ENCODE assay signal across 13 cellular contexts in genomic region chr9:76655121-76655531, GRCh38.
DNase-seq lines count a peak whose midpoint lies in the region; ATAC-seq and TF ChIP-seq lines count a peak whose summit lies in the region.
"Had no signal": no experiment of that assay in that cellular context is flagged by ENCODE, and none has a peak within 500 bp of the region (broad histone marks: within the 10 kb centered on the region; RNA-seq: fewer than 3 reads in every experiment).

No MANE protein-coding gene starts in this region.

- no peak for TF ChIP-seq CTCF in CD14-positive monocyte (IDR thresholded peaks at IDR 0.05)
- TF ChIP-seq CTCF in heart left ventricle (IDR thresholded peaks at IDR 0.05), result no peak

- ATAC-seq in naive B cell (ENCODE audit: low read depth in 2 of 2), result peak in 1 of 2 donors; percentile 31
- ATAC-seq in HG03521 (IDR thresholded peaks at IDR 0.05; ENCODE audit: unreplicated experiment), result no peak
- no peak for ATAC-seq in esophagus mucosa
- no peak for ATAC-seq in GM19023 (IDR thresholded peaks at IDR 0.05; ENCODE audit: unreplicated experiment)
- no peak for ATAC-seq in heart left ventricle
- ATAC-seq: activated CD4-positive, alpha-beta T cell treated with anti-CD3 and anti-CD28 coated beads for 36 hours had no signal

- no peaks in the 10 kb centered on the region for H3K9me3 Mint-ChIP-seq in CD14-positive monocyte
- no peaks in the 10 kb centered on the region for H3K9me3 Mint-ChIP-seq in naive B cell

- no peaks in the 10 kb centered on the region for H3K36me3 Mint-ChIP-seq in CD14-positive monocyte
- H3K36me3 Mint-ChIP-seq in naive B cell, result no peaks in the 10 kb centered on the region

- no peaks in the 10 kb centered on the region for H3K27me3 ChIP-seq in heart left ventricle

- DNase-seq in CD14-positive monocyte (ENCODE audit: low spot score) (no peak), LHCN-M2 (ENCODE audit: low read depth) (peak; percentile 57), astrocyte of the hippocampus (ENCODE audit: low read depth, low spot score) (peak; percentile 53), naive B cell (no peak), heart left ventricle (no peak)
- DNase-seq: activated CD4-positive, alpha-beta T cell treated with anti-CD3 and anti-CD28 coated beads for 36 hours; Caco-2; NCI-H1930 had no signal

- no peaks in the 10 kb centered on the region for H3K36me3 ChIP-seq in heart left ventricle
- H3K36me3 ChIP-seq: prostate gland had no signal

- H3K9me3 ChIP-seq in heart left ventricle, result no peaks in the 10 kb centered on the region
- H3K9me3 ChIP-seq: Caco-2, prostate gland had no signal

- TF ChIP-seq POLR2A in heart left ventricle (IDR thresholded peaks at IDR 0.05), result no peak

- H3K4me3 ChIP-seq in heart left ventricle, result no peak overlapping the region
- H3K4me3 ChIP-seq: prostate gland had no signal

- no peak overlapping the region for H3K4me3 Mint-ChIP-seq in CD14-positive monocyte
- H3K4me3 Mint-ChIP-seq in naive B cell, result peak overlapping the region in 6 of 8 donors; percentile 1 to 55 (median 18)
- H3K4me3 Mint-ChIP-seq: activated CD4-positive, alpha-beta T cell treated with anti-CD3 and anti-CD28 coated beads for 36 hours had no signal

- H3K27ac Mint-ChIP-seq in CD14-positive monocyte, result peak overlapping the region in 5 of 7 donors; percentile 8 to 76 (median 48)
- peak overlapping the region in 2 of 6 donors; percentile 63 to 73 for H3K27ac Mint-ChIP-seq in naive B cell
- H3K27ac Mint-ChIP-seq: activated CD4-positive, alpha-beta T cell treated with anti-CD3 and anti-CD28 coated beads for 36 hours had no signal

- peaks cover 0 to 84% (median 12%) of the 10 kb centered on the region in 12 donors for H3K4me1 ChIP-seq in heart left ventricle
- H3K4me1 ChIP-seq: Caco-2, prostate gland had no signal

- intact Hi-C loops in CD14-positive monocyte (cut with micrococcal nuclease), result loop anchor here in 1 of 2 donors (5.0 to 10.0 kb wide), 2 partner anchors 50 to 208 kb away; no protein-coding TSS in a partner anchor
- intact Hi-C loops in heart left ventricle (cut with DNase I), result loop anchor here in 5 of 10 donors (5.0 to 10.0 kb wide), 5 partner anchors 47 to 263 kb away; partner anchors contain the start of genes GCNT1 (in 1 of the 5) and RFK (in 1 of the 5)

- H3K27me3 Mint-ChIP-seq in CD14-positive monocyte (ENCODE audit: low read depth in 3 of 3), result peaks cover 0 to 1% (median 0%) of the 10 kb centered on the region in 3 donors
- no peaks in the 10 kb centered on the region for H3K27me3 Mint-ChIP-seq in naive B cell
- H3K27me3 Mint-ChIP-seq: activated CD4-positive, alpha-beta T cell treated with anti-CD3 and anti-CD28 coated beads for 36 hours had no signal

- WGBS in heart left ventricle, 4 donors, result 44 to 60% (median 52%) methylated on average over 6 of the region's 6 CpGs

- H3K4me1 Mint-ChIP-seq in CD14-positive monocyte (peaks cover 59% of the 10 kb centered on the region), naive B cell (peaks cover 47 to 76% (median 75%) of the 10 kb centered on the region in 3 donors)

- peak overlapping the region in 1 of 12 donors; percentile 50 for H3K27ac ChIP-seq in heart left ventricle
- H3K27ac ChIP-seq: prostate gland, RWPE1 had no signal

Comparison
In these comparisons a context has a peak if more than half of its experiments do, and no peak if none do; other contexts are left out.
1. DNase-seq: peak in LHCN-M2 (single experiment) and astrocyte of the hippocampus (single experiment); none in CD14-positive monocyte (single experiment), naive B cell (single experiment) and heart left ventricle (0 of 5).
2. H3K4me3 Mint-ChIP-seq: peak in naive B cell (6 of 8); none in CD14-positive monocyte (0 of 2).